1 cellular context compared by ENCODE assay signal in the genomic region with DNA sequence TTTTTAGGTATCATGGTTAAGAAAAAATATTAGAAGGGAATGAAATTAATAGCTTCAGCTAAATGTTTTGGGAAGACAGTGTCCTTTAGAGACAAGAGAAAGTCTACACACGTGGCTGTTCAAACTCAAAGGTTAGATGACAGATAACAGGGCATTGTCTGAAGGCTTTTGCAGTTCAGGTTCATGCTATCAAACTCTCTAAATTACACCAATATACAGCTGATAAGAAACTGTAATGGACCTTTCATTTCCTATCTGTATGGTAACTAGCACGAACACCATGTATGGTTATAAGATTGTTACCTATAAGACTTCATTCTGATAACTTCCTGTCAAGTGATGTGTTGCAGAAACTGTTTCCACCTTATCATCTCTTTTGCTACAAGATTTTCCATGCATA.
TF ChIP-seq lines count a peak whose summit lies in the region.

No MANE protein-coding gene starts in this region.

TF ChIP-seq in SK-N-SH treated with all-trans-retinoic acid at 6 μM for 48 hours, 23 proteins besides CTCF, POLR2A, EP300 and RAD21 (continued from another document):
- TF ChIP-seq CSDC2 (CRISPR knock-in tag; IDR thresholded peaks at IDR 0.05) (no peak), ARNTL (CRISPR knock-in tag; IDR thresholded peaks at IDR 0.05; ENCODE audit: borderline replicate concordance, low read depth) (no peak), ZFP3 (CRISPR knock-in tag; IDR thresholded peaks at IDR 0.05) (no peak), ZFP30 (CRISPR knock-in tag; IDR thresholded peaks at IDR 0.05) (no peak), BACH2 (CRISPR knock-in tag; IDR thresholded peaks at IDR 0.05; ENCODE audit: borderline replicate concordance) (no peak), RARB (CRISPR knock-in tag; IDR thresholded peaks at IDR 0.05) (no peak), ZNF70 (CRISPR knock-in tag; IDR thresholded peaks at IDR 0.05) (no peak), OSR1 (CRISPR knock-in tag; IDR thresholded peaks at IDR 0.05) (no peak), TCF4 (CRISPR knock-in tag; IDR thresholded peaks at IDR 0.05; ENCODE audit: borderline replicate concordance) (no peak), ZNF565 (CRISPR knock-in tag; conservative IDR thresholded peaks at IDR 0.05; ENCODE audit: low read depth) (no peak)
